11 cellular contexts compared by ENCODE assay signal in the genomic region with DNA sequence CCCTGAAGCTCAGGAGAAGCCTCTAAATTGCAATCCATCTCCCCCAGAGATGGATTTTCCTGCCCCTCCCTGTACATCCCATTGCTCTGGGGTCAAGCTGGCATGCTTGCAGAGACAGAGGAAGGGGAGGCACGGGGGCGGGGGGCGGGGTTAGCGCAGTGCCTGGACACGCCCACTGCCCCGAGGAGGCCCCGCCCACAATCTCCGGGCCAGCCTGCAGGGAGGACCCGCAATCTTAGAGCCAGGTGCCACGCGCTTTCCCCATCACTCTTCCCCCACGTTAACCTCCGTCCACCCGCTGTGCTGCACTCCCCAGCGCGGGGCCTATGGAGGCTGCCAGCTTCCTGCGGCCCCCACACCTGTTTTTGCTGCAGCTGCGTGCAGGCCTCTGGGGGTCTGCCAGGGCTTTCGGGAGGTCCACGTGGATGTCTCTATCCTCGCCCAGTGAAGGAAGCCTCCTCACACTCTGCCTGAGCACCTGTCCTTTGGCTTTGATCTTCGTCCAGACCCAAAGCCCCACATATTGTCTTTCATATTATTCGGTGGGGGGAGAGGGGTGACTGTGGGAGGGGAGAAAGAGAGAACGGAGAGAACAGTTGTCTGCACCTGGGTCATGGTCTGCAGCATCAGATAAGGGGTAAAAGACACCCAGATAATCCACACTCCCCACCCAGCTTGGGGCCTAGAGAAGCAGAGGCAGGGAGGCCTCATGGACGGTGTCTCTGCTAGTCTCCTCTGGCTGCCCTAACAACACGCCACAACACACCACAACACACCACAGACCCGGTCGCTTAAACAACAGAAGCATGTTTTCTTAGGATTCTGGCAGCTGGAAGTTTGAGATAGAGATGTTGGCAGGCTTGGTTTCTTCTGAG.
DNase-seq lines count a peak whose midpoint lies in the region; ATAC-seq and TF ChIP-seq lines count a peak whose summit lies in the region.
"Had no signal": no experiment of that assay in that cellular context is flagged by ENCODE, and none has a peak within 500 bp of the region (broad histone marks: within the 10 kb centered on the region; RNA-seq: fewer than 3 reads in every experiment).

No MANE protein-coding gene starts in this region.

- ATAC-seq in CD8-positive, alpha-beta T cell: no peak
- ATAC-seq in GM21786 (IDR thresholded peaks at IDR 0.05; ENCODE audit: unreplicated experiment): no peak
- ATAC-seq in GM18498 (IDR thresholded peaks at IDR 0.05; ENCODE audit: unreplicated experiment): no peak
- ATAC-seq: gastrocnemius medialis had no signal

- no peak overlapping the region for H3K27ac ChIP-seq in CD8-positive, alpha-beta T cell (ENCODE audit: low read depth, low read length)
- peak overlapping the region; percentile 22; the same call in 1 of the 2 replicates for H3K27ac ChIP-seq in RWPE1
- H3K27ac ChIP-seq: cardiac muscle cell, gastrocnemius medialis had no signal

- DNase-seq in CD8-positive, alpha-beta T cell: peak in 2 of 7 experiments; percentile 11 to 55
- DNase-seq in ELF-1 (ENCODE audit: low read depth, low spot score) (peak; percentile 48), RWPE1 (ENCODE audit: low spot score) (no peak), mesenteric fat pad (ENCODE audit: low spot score) (peak; percentile 60), foreskin melanocyte (no peak), AG20443 (ENCODE audit: low spot score) (no peak)
- DNase-seq: gastrocnemius medialis, GDM1 had no signal

- no peaks in the 10 kb centered on the region for H3K36me3 ChIP-seq in CD8-positive, alpha-beta T cell (ENCODE audit: insufficient read depth, low read length)
- H3K36me3 ChIP-seq: cardiac muscle cell, gastrocnemius medialis had no signal

- POLR2A ChIA-PET in CD8-positive, alpha-beta T cell (lab: Charles Lee): no interaction called here
- POLR2A ChIA-PET in RWPE1 (lab: Yijun Ruan, JAX; ENCODE audit: low non-redundant PET): no interaction called here

- peaks cover 67% of the 10 kb centered on the region for H3K4me1 Mint-ChIP-seq in CD8-positive, alpha-beta T cell (ENCODE audit: low read depth)

- H3K27me3 Mint-ChIP-seq in CD8-positive, alpha-beta T cell (ENCODE audit: low read depth): no peaks in the 10 kb centered on the region

- intact Hi-C loops in CD8-positive, alpha-beta T cell (cut with DNase I, micrococcal nuclease): no loop called here

- H3K9me3 ChIP-seq in CD8-positive, alpha-beta T cell (ENCODE audit: low read length): no peaks in the 10 kb centered on the region
- H3K9me3 ChIP-seq: gastrocnemius medialis had no signal

- H3K27ac Mint-ChIP-seq in CD8-positive, alpha-beta T cell: peak overlapping the region; percentile 58

- H3K4me1 ChIP-seq in CD8-positive, alpha-beta T cell (ENCODE audit: insufficient read depth, low read length): peaks cover 84% of the 10 kb centered on the region

- peak overlapping the region; percentile 12 for H3K4me3 Mint-ChIP-seq in CD8-positive, alpha-beta T cell

- CTCF ChIA-PET in CD8-positive, alpha-beta T cell (lab: Charles Lee): interaction anchor here (1.5 kb wide), 1 partner anchor 13 kb away, joined by 4 read pairs; no protein-coding TSS in a partner anchor
- CTCF ChIA-PET in RWPE1 (lab: Yijun Ruan, JAX): interaction anchor here (0.6 kb wide), 1 partner anchor 307 kb away, joined by 3 read pairs; no protein-coding TSS in a partner anchor

- no peak for TF ChIP-seq CTCF in CD8-positive, alpha-beta T cell (IDR thresholded peaks at IDR 0.05)
- no peak for TF ChIP-seq CTCF in RWPE1 (conservative IDR thresholded peaks at IDR 0.05; ENCODE audit: low read depth)

- H3K27me3 ChIP-seq in CD8-positive, alpha-beta T cell (ENCODE audit: insufficient read depth, low read length): no peaks in the 10 kb centered on the region
- H3K27me3 ChIP-seq: cardiac muscle cell, gastrocnemius medialis had no signal

- no peaks in the 10 kb centered on the region for H3K9me3 Mint-ChIP-seq in CD8-positive, alpha-beta T cell

- H3K36me3 Mint-ChIP-seq in CD8-positive, alpha-beta T cell: no peaks in the 10 kb centered on the region

- no peak overlapping the region for H3K4me3 ChIP-seq in CD8-positive, alpha-beta T cell (ENCODE audit: low read depth, low read length)
- H3K4me3 ChIP-seq: cardiac muscle cell had no signal

Comparison
In these comparisons a context has a peak if more than half of its experiments do, and no peak if none do; other contexts are left out.
1. DNase-seq: peak in ELF-1 (single experiment) and mesenteric fat pad (single experiment); none in RWPE1 (single experiment), foreskin melanocyte (single experiment) and AG20443 (single experiment).